9 cellular contexts compared by ENCODE assay signal in genomic region chr19:1355974-1356865, GRCh38. TPM values are rescaled to one million over a fixed set of nuclear protein-coding genes. Genes with fewer than 3 reads are reported as not detected.
DNase-seq lines count a peak whose midpoint lies in the region; ATAC-seq, FAIRE-seq and TF ChIP-seq lines count a peak whose summit lies in the region.
"Had no signal": no experiment of that assay in that cellular context is flagged by ENCODE, and none has a peak within 500 bp of the region (broad histone marks: within the 10 kb centered on the region; RNA-seq: fewer than 3 reads in every experiment).

No MANE protein-coding gene starts in this region.

- peak overlapping the region; percentile 90 for H3K27ac ChIP-seq in 22Rv1
- no peak overlapping the region for H3K27ac ChIP-seq in HUES64 (ENCODE audit: low read depth, low read length)
- H3K27ac ChIP-seq: epithelial cell of prostate had no signal

- H3K27ac Mint-ChIP-seq in mesothelial cell of epicardium = peak overlapping the region; percentile 86

- H3K9ac ChIP-seq in HUES64 (ENCODE audit: low read depth, low read length) = peak overlapping the region; percentile 72; the same call in 1 of the 2 replicates

- no peaks in the 10 kb centered on the region for H3K9me3 Mint-ChIP-seq in mesothelial cell of epicardium

- TF ChIP-seq CTCF in 22Rv1 (IDR thresholded peaks at IDR 0.05) = no peak
- no peak for TF ChIP-seq CTCF in bronchial epithelial cell (IDR thresholded peaks at IDR 0.05; ENCODE audit: insufficient read depth, low read length, severe bottlenecking)
- TF ChIP-seq CTCF in mesothelial cell of epicardium (IDR thresholded peaks at IDR 0.05; ENCODE audit: unreplicated experiment) = no peak

- peaks cover 41% of the 10 kb centered on the region for H3K36me3 ChIP-seq in HUES64 (ENCODE audit: insufficient read depth, low read length)
- H3K36me3 ChIP-seq in bronchial epithelial cell (ENCODE audit: control insufficient read depth, insufficient read depth, low read length) = peaks cover 15% of the 10 kb centered on the region

- peaks cover 26% of the 10 kb centered on the region for H3K36me3 Mint-ChIP-seq in mesothelial cell of epicardium

- peak overlapping the region; percentile 75 for H3K4me3 Mint-ChIP-seq in mesothelial cell of epicardium

- peaks cover 38% of the 10 kb centered on the region for H3K4me1 Mint-ChIP-seq in mesothelial cell of epicardium

- peaks cover 51% of the 10 kb centered on the region for H3K4me1 ChIP-seq in HUES64 (ENCODE audit: insufficient read depth, low read length)

- H3K9me3 ChIP-seq in HUES64 (ENCODE audit: insufficient read depth, low read depth, low read length) = no peaks in the 10 kb centered on the region

- DNase-seq in bronchial epithelial cell (ENCODE audit: low read depth) = no peak
- DNase-seq in mesothelial cell of epicardium (ENCODE audit: low spot score in 2 of 2, unreplicated experiment in 2 of 2) = no peak
- DNase-seq in SK-N-DZ (ENCODE audit: low spot score) = no peak
- no peak for DNase-seq in COR-L47 (lab: John Stamatoyannopoulos, UW)
- no peak for DNase-seq in amniotic stem cell (lab: John Stamatoyannopoulos, UW)

- ATAC-seq in HG02678 (IDR thresholded peaks at IDR 0.05; ENCODE audit: unreplicated experiment) = no peak

- H3K4me3 ChIP-seq in HUES64 (ENCODE audit: low read length) (peak overlapping the region; percentile 80), bronchial epithelial cell (ENCODE audit: low read depth, low read length) (peak overlapping the region; percentile 82)

- no peaks in the 10 kb centered on the region for H3K27me3 Mint-ChIP-seq in mesothelial cell of epicardium (ENCODE audit: low read depth)

- FAIRE-seq in bronchial epithelial cell (lab: Jason Lieb, UNC) = peak; percentile 70

- no peaks in the 10 kb centered on the region for H3K27me3 ChIP-seq in HUES64 (ENCODE audit: insufficient read depth, low read length)
- H3K27me3 ChIP-seq in bronchial epithelial cell (ENCODE audit: control insufficient read depth, insufficient read depth, low read length) = no peaks in the 10 kb centered on the region

- WGBS in HUES64 = 56% methylated on average over 23 of the region's 23 CpGs

RNA-seq across cellular contexts. Expression of gene NDUFS7, which starts 27.5 kb away (rescaled TPM):
- 63.8 TPM for polyA plus RNA-seq in HUES64 (2013, experiment 1 of 2)
- 73.9 TPM for polyA plus RNA-seq in HUES64 (2013, experiment 2 of 2)
- total RNA-seq in bronchial epithelial cell = 101 and 109 TPM in 2 replicates
- total RNA-seq in mesothelial cell of epicardium = 52.2 to 56.8 TPM (median 55.9 TPM) in 3 replicates
- polyA plus RNA-seq in SK-N-DZ (2014; cell fraction: cytosol; rRNA removed) = 265 and 282 TPM in 2 replicates
- polyA plus RNA-seq in SK-N-DZ (2014; cell fraction: nucleus; rRNA removed) = 151 and 255 TPM in 2 replicates

RNA-seq across cellular contexts. Expression of gene GAMT, which starts 45.1 kb away (rescaled TPM):
- 12.3 TPM for polyA plus RNA-seq in HUES64 (2013, experiment 1 of 2)
- 18.2 TPM for polyA plus RNA-seq in HUES64 (2013, experiment 2 of 2)
- total RNA-seq in bronchial epithelial cell (6.8 and 9.7 TPM in 2 replicates), mesothelial cell of epicardium (41.5 to 44.5 TPM (median 42.6 TPM) in 3 replicates)
- polyA plus RNA-seq in SK-N-DZ (2014; cell fraction: cytosol; rRNA removed) = 103 and 115 TPM in 2 replicates
- polyA plus RNA-seq in SK-N-DZ (2014; cell fraction: nucleus; rRNA removed) = 76.5 and 79.9 TPM in 2 replicates

RNA-seq across cellular contexts. Expression of gene DAZAP1, which starts 51.2 kb away (rescaled TPM):
- 139 TPM for polyA plus RNA-seq in HUES64 (2013, experiment 1 of 2)
- 144 TPM for polyA plus RNA-seq in HUES64 (2013, experiment 2 of 2)
- 115 and 128 TPM in 2 replicates for total RNA-seq in bronchial epithelial cell
- 130 to 134 TPM (median 131 TPM) in 3 replicates for total RNA-seq in mesothelial cell of epicardium
- polyA plus RNA-seq in SK-N-DZ (2014; cell fraction: cytosol; rRNA removed) = 169 and 201 TPM in 2 replicates
- 133 and 197 TPM in 2 replicates for polyA plus RNA-seq in SK-N-DZ (2014; cell fraction: nucleus; rRNA removed)
